ENCODE assay signal across 9 cellular contexts in genomic region chr9:123597073-123597472, GRCh38.
"Had no signal": no experiment of that assay in that cellular context is flagged by ENCODE, and none has a peak within 500 bp of the region (broad histone marks: within the 10 kb centered on the region; RNA-seq: fewer than 3 reads in every experiment).

No MANE protein-coding gene starts in this region.

- H3K9me3 Mint-ChIP-seq: HFFc6, IgD-negative memory B cell had no signal

- H3K4me1 Mint-ChIP-seq: IgD-negative memory B cell had no signal

- H3K27me3 Mint-ChIP-seq: IgD-negative memory B cell had no signal

- H3K4me3 Mint-ChIP-seq: HFFc6, IgD-negative memory B cell had no signal

- H3K4me1 ChIP-seq: HAP-1 had no signal

- H3K27ac Mint-ChIP-seq: HFFc6, IgD-negative memory B cell had no signal

- H3K36me3 ChIP-seq: HAP-1 had no signal

- ATAC-seq: HCT116 had no signal

- H3K9me3 ChIP-seq: HAP-1 had no signal

- DNase-seq: GM23248, GOT3, H7, HFFc6, KBM-7 had no signal

- H3K27ac ChIP-seq: GM23248, HL-60 had no signal

- H3K4me3 ChIP-seq: GM23248, HAP-1 had no signal
